ENCODE assay signal across 14 cellular contexts in the genomic region with DNA sequence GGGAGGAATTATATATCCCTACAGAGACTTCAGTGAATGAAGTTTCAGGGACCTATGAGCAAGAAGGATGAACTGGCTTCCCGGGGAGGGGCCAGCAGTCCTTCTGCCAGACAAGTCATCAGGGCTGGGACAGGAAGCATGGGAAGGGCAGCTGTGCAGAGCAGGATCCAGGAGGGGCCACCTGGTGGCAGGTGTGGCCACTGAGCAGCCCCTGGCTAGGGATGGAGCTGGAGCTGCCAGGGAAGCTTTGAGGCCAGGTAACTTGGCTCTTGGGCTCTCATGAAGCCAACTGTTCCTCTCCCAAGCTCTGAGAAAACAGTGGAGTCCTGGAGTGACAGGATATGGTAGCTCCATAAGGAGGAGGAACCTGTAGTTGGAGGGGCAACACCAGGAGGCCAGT.
A peak's percentile ranks its signal among the peaks of the same experiment; 100 is the strongest.
DNase-seq lines count a peak whose midpoint lies in the region; ATAC-seq and TF ChIP-seq lines count a peak whose summit lies in the region.
"Had no signal": no experiment of that assay in that cellular context is flagged by ENCODE, and none has a peak within 500 bp of the region (broad histone marks: within the 10 kb centered on the region; RNA-seq: fewer than 3 reads in every experiment).

No MANE protein-coding gene starts in this region.

- intact Hi-C loops in esophagus squamous epithelium (cut with DNase I) = no loop called here

- H3K4me1 ChIP-seq in foreskin keratinocyte (no peaks in the 10 kb centered on the region), esophagus squamous epithelium (no peaks in the 10 kb centered on the region)
- H3K4me1 ChIP-seq: upper lobe of left lung had no signal

- H3K27ac ChIP-seq in foreskin keratinocyte (no peak overlapping the region), esophagus squamous epithelium (no peak overlapping the region)
- H3K27ac ChIP-seq: upper lobe of left lung had no signal

- H3K27me3 ChIP-seq in foreskin keratinocyte (no peaks in the 10 kb centered on the region), esophagus squamous epithelium (no peaks in the 10 kb centered on the region)
- H3K27me3 ChIP-seq: upper lobe of left lung had no signal

- no peak for TF ChIP-seq POLR2A in esophagus squamous epithelium (IDR thresholded peaks at IDR 0.05)

- in situ Hi-C loops in KBM-7 (cut with MboI; ENCODE audit: low pct_unique_long_range_greater_than_20kb, low sequenced_read_pairs) = no loop called here

- TF ChIP-seq CTCF in foreskin keratinocyte (conservative IDR thresholded peaks at IDR 0.05) (peak; percentile 22), esophagus squamous epithelium (IDR thresholded peaks at IDR 0.05) (no peak)

- no peaks in the 10 kb centered on the region for H3K36me3 ChIP-seq in esophagus squamous epithelium
- H3K36me3 ChIP-seq: upper lobe of left lung had no signal

- no peaks in the 10 kb centered on the region for H3K9me3 ChIP-seq in esophagus squamous epithelium
- H3K9me3 ChIP-seq: upper lobe of left lung had no signal

- no CpG with 5 or more reads among the region's 1 CpG for WGBS in esophagus squamous epithelium, 2 donors

- no peak overlapping the region for H3K4me3 ChIP-seq in esophagus squamous epithelium
- H3K4me3 ChIP-seq: upper lobe of left lung had no signal

- peak; percentile 3 to 8 for DNase-seq in SHP77 (lab: John Stamatoyannopoulos, UW)
- DNase-seq in SHP77 treated with DMSO at 0.1 percent for 48 hours (lab: John Stamatoyannopoulos, UW) = no peak
- peak; percentile 71 for DNase-seq in NCI-H526 treated with DMSO at 0.1 percent for 48 hours (lab: John Stamatoyannopoulos, UW)
- DNase-seq in foreskin keratinocyte = no peak
- no peak for DNase-seq in activated CD4-positive, CD25-positive, alpha-beta regulatory T cell (lab: John Stamatoyannopoulos, UW)
- DNase-seq in KBM-7 = no peak
- DNase-seq in esophagus squamous epithelium (lab: John Stamatoyannopoulos, UW) = no peak
- DNase-seq: activated CD4-positive, alpha-beta memory T cell treated with anti-CD3 and anti-CD28 coated beads, Interleukin-2, amount 10 ng/mL, durations not matched to agents 7 days and 5 days; effector CD8-positive, alpha-beta T cell; stimulated activated CD4-positive, alpha-beta T cell treated with anti-CD3 and anti-CD28 coated beads, Interleukin-1b, Interleukin-23, amount 100 ng/mL, for 48 hours; stimulated activated CD8-positive, alpha-beta memory T cell treated with anti-CD3 and anti-CD28 coated beads, Interleukin-4, amount 100 ng/mL, for 48 hours; T1000; upper lobe of left lung had no signal

- ATAC-seq in foreskin keratinocyte = peak; percentile 47
- no peak for ATAC-seq in HG02938 (IDR thresholded peaks at IDR 0.05; ENCODE audit: unreplicated experiment)

Comparison
In these comparisons a context has a peak if more than half of its experiments do, and no peak if none do; other contexts are left out.
1. DNase-seq: peak in SHP77 (2 of 2) and NCI-H526 treated with DMSO at 0.1 percent for 48 hours (single experiment); none in SHP77 treated with DMSO at 0.1 percent for 48 hours (single experiment), foreskin keratinocyte (0 of 2), activated CD4-positive, CD25-positive, alpha-beta regulatory T cell (0 of 4), KBM-7 (single experiment) and esophagus squamous epithelium (single experiment).